8 cellular contexts compared by ENCODE assay signal in the genomic region with DNA sequence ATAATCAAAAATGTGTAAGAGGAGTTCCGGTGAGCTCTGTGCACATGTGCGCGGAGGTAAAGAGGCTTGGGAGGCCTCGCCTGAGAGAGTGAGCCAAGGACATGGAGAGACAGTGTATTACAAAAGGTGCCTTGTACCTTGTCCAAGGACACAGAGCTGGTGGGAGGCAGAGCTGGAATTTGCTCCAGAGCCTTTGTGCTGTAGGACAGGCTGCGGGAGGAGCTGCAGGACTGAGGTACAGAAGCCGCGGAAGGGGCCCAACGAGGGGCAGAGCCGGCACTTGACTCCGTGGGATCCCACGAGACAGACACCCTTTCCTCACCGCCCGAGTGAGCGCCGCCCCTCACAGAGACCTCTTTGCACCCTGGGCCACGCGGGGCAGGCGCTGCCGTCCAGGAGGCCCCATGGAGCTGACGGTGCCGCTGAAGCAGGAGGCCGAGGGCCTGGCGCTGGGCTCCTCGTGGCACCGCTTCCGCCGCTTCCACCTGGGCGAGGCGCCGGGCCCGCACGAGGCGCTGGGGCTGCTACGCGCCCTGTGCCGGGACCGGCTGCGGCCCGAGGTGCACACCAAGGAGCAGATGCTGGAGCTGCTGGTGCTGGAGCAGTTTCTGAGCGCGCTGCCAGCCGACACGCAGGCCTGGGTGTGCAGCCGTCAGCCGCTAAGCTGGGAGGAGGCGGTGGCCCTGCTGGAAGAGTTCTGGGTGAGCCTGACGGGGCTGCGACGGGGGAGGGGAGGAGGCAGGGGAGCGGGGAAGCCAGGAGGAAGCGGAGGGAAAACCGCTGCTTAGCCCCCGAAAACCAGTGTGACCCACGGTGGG.
DNase-seq lines count a peak whose midpoint lies in the region; ATAC-seq and TF ChIP-seq lines count a peak whose summit lies in the region.

No MANE protein-coding gene starts in this region.

- ATAC-seq in HG02798 (IDR thresholded peaks at IDR 0.05; ENCODE audit: poor library complexity, unreplicated experiment) = no peak

- H3K36me3 Mint-ChIP-seq in endodermal cell (ENCODE audit: low read depth) (peaks cover 5% of the 10 kb centered on the region), osteocyte (ENCODE audit: unreplicated experiment) (peaks cover 2% of the 10 kb centered on the region)
- no peaks in the 10 kb centered on the region for H3K36me3 Mint-ChIP-seq in activated CD4-positive, alpha-beta memory T cell treated with anti-CD3 and anti-CD28 coated beads, Interleukin-2, amount 10 ng/mL, durations not matched to agents 7 days and 5 days (ENCODE audit: low read depth)

- H3K4me3 ChIP-seq in endodermal cell (ENCODE audit: low read length) = no peak overlapping the region
- peak overlapping the region; percentile 69 for H3K4me3 ChIP-seq in mucosa of stomach (ENCODE audit: low read length)

- H3K27me3 ChIP-seq in endodermal cell (ENCODE audit: control insufficient read depth, insufficient read depth, low read length, poor library complexity, severe bottlenecking) = no peaks in the 10 kb centered on the region
- no peaks in the 10 kb centered on the region for H3K27me3 ChIP-seq in mucosa of stomach (ENCODE audit: control insufficient read depth, insufficient read depth, low read length)

- DNase-seq in AG08395 (ENCODE audit: low spot score) = peak; percentile 38
- DNase-seq in NCI-H2029 treated with DMSO at 0.1 percent for 48 hours (lab: John Stamatoyannopoulos, UW) = peak; percentile 2
- DNase-seq in endodermal cell = peak; percentile 84
- no peak for DNase-seq in NCI-H774 (lab: John Stamatoyannopoulos, UW)
- DNase-seq in osteocyte (ENCODE audit: extremely low spot score, unreplicated experiment) = no peak
- no peak for DNase-seq in activated CD4-positive, alpha-beta memory T cell treated with anti-CD3 and anti-CD28 coated beads, Interleukin-2, amount 10 ng/mL, durations not matched to agents 7 days and 5 days

- H3K9me3 Mint-ChIP-seq in endodermal cell (peaks cover 10% of the 10 kb centered on the region), osteocyte (ENCODE audit: unreplicated experiment) (no peaks in the 10 kb centered on the region)
- no peaks in the 10 kb centered on the region for H3K9me3 Mint-ChIP-seq in activated CD4-positive, alpha-beta memory T cell treated with anti-CD3 and anti-CD28 coated beads, Interleukin-2, amount 10 ng/mL, durations not matched to agents 7 days and 5 days

- peaks cover 8% of the 10 kb centered on the region for H3K27me3 Mint-ChIP-seq in endodermal cell (ENCODE audit: insufficient read depth)
- no peaks in the 10 kb centered on the region for H3K27me3 Mint-ChIP-seq in osteocyte (ENCODE audit: unreplicated experiment)
- H3K27me3 Mint-ChIP-seq in activated CD4-positive, alpha-beta memory T cell treated with anti-CD3 and anti-CD28 coated beads, Interleukin-2, amount 10 ng/mL, durations not matched to agents 7 days and 5 days = peaks cover 6% of the 10 kb centered on the region

- H3K9ac ChIP-seq in endodermal cell (ENCODE audit: extremely low read depth, low read length, poor library complexity, severe bottlenecking) = no peak overlapping the region
- peak overlapping the region; percentile 78 for H3K9ac ChIP-seq in mucosa of stomach (ENCODE audit: low read length)

- H3K4me1 Mint-ChIP-seq in endodermal cell (peaks cover 6% of the 10 kb centered on the region), osteocyte (ENCODE audit: unreplicated experiment) (no peaks in the 10 kb centered on the region)
- H3K4me1 Mint-ChIP-seq in activated CD4-positive, alpha-beta memory T cell treated with anti-CD3 and anti-CD28 coated beads, Interleukin-2, amount 10 ng/mL, durations not matched to agents 7 days and 5 days = peaks cover 26% of the 10 kb centered on the region

- WGBS in endodermal cell (ENCODE audit: insufficient coverage in 1 of 2, insufficient read length in 1 of 2), 2 experiments = 86 to 96% methylated on average over 36 to 54 of the region's 54 CpGs

- H3K4me3 Mint-ChIP-seq in endodermal cell (peak overlapping the region; percentile 42), osteocyte (ENCODE audit: unreplicated experiment) (no peak overlapping the region)
- no peak overlapping the region for H3K4me3 Mint-ChIP-seq in activated CD4-positive, alpha-beta memory T cell treated with anti-CD3 and anti-CD28 coated beads, Interleukin-2, amount 10 ng/mL, durations not matched to agents 7 days and 5 days

- no peak for TF ChIP-seq CTCF in endodermal cell (conservative IDR thresholded peaks at IDR 0.05)
- TF ChIP-seq CTCF in osteocyte (IDR thresholded peaks at IDR 0.05) = no peak

- H3K9me3 ChIP-seq in endodermal cell (ENCODE audit: control insufficient read depth, low read length) = no peaks in the 10 kb centered on the region
- H3K9me3 ChIP-seq in mucosa of stomach (ENCODE audit: control insufficient read depth, low read length) = no peaks in the 10 kb centered on the region

- POLR2A ChIA-PET in activated CD4-positive, alpha-beta memory T cell treated with anti-CD3 and anti-CD28 coated beads, Interleukin-2, amount 10 ng/mL, durations not matched to agents 7 days and 5 days (lab: Charles Lee) = interaction anchor here (1.1 kb wide), 1 partner anchor 69 kb away, joined by 3 read pairs; a partner anchor contains a TSS

- no peak overlapping the region for H3K27ac Mint-ChIP-seq in endodermal cell
- H3K27ac Mint-ChIP-seq in osteocyte (ENCODE audit: unreplicated experiment) = no peak overlapping the region
- no peak overlapping the region for H3K27ac Mint-ChIP-seq in activated CD4-positive, alpha-beta memory T cell treated with anti-CD3 and anti-CD28 coated beads, Interleukin-2, amount 10 ng/mL, durations not matched to agents 7 days and 5 days

- H3K36me3 ChIP-seq in endodermal cell (ENCODE audit: control insufficient read depth, insufficient read depth, low read length) (no peaks in the 10 kb centered on the region), mucosa of stomach (ENCODE audit: control insufficient read depth, insufficient read depth, low read length) (no peaks in the 10 kb centered on the region)

- no peaks in the 10 kb centered on the region for H3K4me1 ChIP-seq in endodermal cell (ENCODE audit: control insufficient read depth, insufficient read depth, low read length)
- peaks cover 22% of the 10 kb centered on the region for H3K4me1 ChIP-seq in mucosa of stomach (ENCODE audit: control insufficient read depth, insufficient read depth, low read length)

- CTCF ChIA-PET in activated CD4-positive, alpha-beta memory T cell treated with anti-CD3 and anti-CD28 coated beads, Interleukin-2, amount 10 ng/mL, durations not matched to agents 7 days and 5 days (lab: Charles Lee) = interaction anchor here (0.9 to 1.5 kb wide), 2 partner anchors 94 to 637 kb away, joined by 3 to 4 read pairs; a partner anchor contains a TSS

- H3K27ac ChIP-seq in endodermal cell (ENCODE audit: low read depth, low read length) = no peak overlapping the region

Comparison
In these comparisons a context has a peak if more than half of its experiments do, and no peak if none do; other contexts are left out.
1. DNase-seq: peak in AG08395 (single experiment), NCI-H2029 treated with DMSO at 0.1 percent for 48 hours (single experiment) and endodermal cell (single experiment); none in NCI-H774 (single experiment), osteocyte (single experiment) and activated CD4-positive, alpha-beta memory T cell treated with anti-CD3 and anti-CD28 coated beads, Interleukin-2, amount 10 ng/mL, durations not matched to agents 7 days and 5 days (single experiment).